In genomic region chr5:75734913-75735789, GRCh38 we compare ENCODE assay signal across 9 cellular contexts. TPM values are rescaled to one million over a fixed set of nuclear protein-coding genes. Genes with fewer than 3 reads are reported as not detected.
DNase-seq lines count a peak whose midpoint lies in the region; ATAC-seq, FAIRE-seq and TF ChIP-seq lines count a peak whose summit lies in the region.
"Had no signal": no experiment of that assay in that cellular context is flagged by ENCODE, and none has a peak within 500 bp of the region (broad histone marks: within the 10 kb centered on the region; RNA-seq: fewer than 3 reads in every experiment).

No MANE protein-coding gene starts in this region.

- intact Hi-C loops in kidney (cut with DNase I): no loop called here
- intact Hi-C loops in sigmoid colon (cut with DNase I): no loop called here

- no peak overlapping the region for H3K9ac ChIP-seq in kidney (ENCODE audit: low read length in 2 of 2)

- no peak for TF ChIP-seq EP300 in sigmoid colon (IDR thresholded peaks at IDR 0.05)

- FAIRE-seq in kidney (lab: Jason Lieb, UNC): no peak

- TF ChIP-seq POLR2A in sigmoid colon (IDR thresholded peaks at IDR 0.05): no peak

- 9 to 44% methylated on average over 6 of the region's 6 CpGs for WGBS in sigmoid colon, 2 donors

- peak; percentile 79 for TF ChIP-seq CTCF in 22Rv1 (IDR thresholded peaks at IDR 0.05)
- TF ChIP-seq CTCF in kidney (IDR thresholded peaks at IDR 0.05; ENCODE audit: borderline replicate concordance, extremely low read depth, insufficient read depth): peak; percentile 51
- TF ChIP-seq CTCF in sigmoid colon (IDR thresholded peaks at IDR 0.05): no peak

- H3K27ac ChIP-seq in 22Rv1: no peak overlapping the region
- H3K27ac ChIP-seq in kidney (ENCODE audit: low read depth in 2 of 2, low read length in 2 of 2): no peak overlapping the region
- no peak overlapping the region for H3K27ac ChIP-seq in sigmoid colon
- H3K27ac ChIP-seq: upper lobe of left lung had no signal

- H3K27me3 ChIP-seq in sigmoid colon: peaks cover 0 to 5% (median 0%) of the 10 kb centered on the region in 3 donors
- H3K27me3 ChIP-seq: upper lobe of left lung had no signal

- DNase-seq in DMS53 treated with DMSO at 0.1 percent for 48 hours (lab: John Stamatoyannopoulos, UW; ENCODE audit: unreplicated experiment) (peak; percentile 54), LoVo (ENCODE audit: low spot score) (peak; percentile 52), anterior cingulate cortex (lab: John Stamatoyannopoulos, UW) (peak in 46 of 58 donors; percentile 1 to 63 (median 28)), kidney (no peak), NCI-H1092 treated with DMSO at 0.1 percent for 48 hours (lab: John Stamatoyannopoulos, UW) (no peak), sigmoid colon (no peak)

- no peaks in the 10 kb centered on the region for H3K9me3 ChIP-seq in kidney (ENCODE audit: control insufficient read depth in 1 of 2, low read length in 2 of 2)
- H3K9me3 ChIP-seq in sigmoid colon: no peaks in the 10 kb centered on the region
- H3K9me3 ChIP-seq: upper lobe of left lung had no signal

- H3K4me3 ChIP-seq in kidney (ENCODE audit: low read length in 2 of 2) (no peak overlapping the region), sigmoid colon (no peak overlapping the region)
- H3K4me3 ChIP-seq: upper lobe of left lung had no signal

- no peak for ATAC-seq in GM19351 (IDR thresholded peaks at IDR 0.05; ENCODE audit: unreplicated experiment)

- H3K36me3 ChIP-seq in kidney (ENCODE audit: control insufficient read depth in 1 of 2, insufficient read depth in 2 of 2, low read length in 2 of 2) (no peaks in the 10 kb centered on the region), sigmoid colon (no peaks in the 10 kb centered on the region)
- H3K36me3 ChIP-seq: upper lobe of left lung had no signal

- H3K4me1 ChIP-seq in kidney (ENCODE audit: control insufficient read depth in 1 of 2, insufficient read depth in 1 of 2, low read depth in 1 of 2, low read length in 2 of 2) (no peaks in the 10 kb centered on the region), sigmoid colon (no peaks in the 10 kb centered on the region)
- H3K4me1 ChIP-seq: upper lobe of left lung had no signal

RNA-seq across cellular contexts. Expression of gene POC5, which starts 17.9 kb away (rescaled TPM):
- total RNA-seq in kidney (12.1 TPM), sigmoid colon (10 to 100 TPM in 2 of 4 donors, 1 to 10 TPM in 2; 7.1 to 16.6 (median 9.7) TPM)
- polyA plus RNA-seq in kidney (ENCODE audit: insufficient read depth, low read depth, low replicate concordance) (6.1 TPM), sigmoid colon (1 to 10 TPM; 4.4 to 8.2 (median 7.2) TPM)

Comparison
In these comparisons a context has a peak if more than half of its experiments do, and no peak if none do; other contexts are left out.
1. CTCF ChIP-seq: peak in 22Rv1 (single experiment) and kidney (single experiment); none in sigmoid colon (0 of 4).
2. DNase-seq: peak in DMS53 treated with DMSO at 0.1 percent for 48 hours (single experiment), LoVo (single experiment) and anterior cingulate cortex (46 of 58); none in kidney (single experiment), NCI-H1092 treated with DMSO at 0.1 percent for 48 hours (single experiment) and sigmoid colon (single experiment).